Comparison of ENCODE assay signal across 9 cellular contexts in the genomic region with DNA sequence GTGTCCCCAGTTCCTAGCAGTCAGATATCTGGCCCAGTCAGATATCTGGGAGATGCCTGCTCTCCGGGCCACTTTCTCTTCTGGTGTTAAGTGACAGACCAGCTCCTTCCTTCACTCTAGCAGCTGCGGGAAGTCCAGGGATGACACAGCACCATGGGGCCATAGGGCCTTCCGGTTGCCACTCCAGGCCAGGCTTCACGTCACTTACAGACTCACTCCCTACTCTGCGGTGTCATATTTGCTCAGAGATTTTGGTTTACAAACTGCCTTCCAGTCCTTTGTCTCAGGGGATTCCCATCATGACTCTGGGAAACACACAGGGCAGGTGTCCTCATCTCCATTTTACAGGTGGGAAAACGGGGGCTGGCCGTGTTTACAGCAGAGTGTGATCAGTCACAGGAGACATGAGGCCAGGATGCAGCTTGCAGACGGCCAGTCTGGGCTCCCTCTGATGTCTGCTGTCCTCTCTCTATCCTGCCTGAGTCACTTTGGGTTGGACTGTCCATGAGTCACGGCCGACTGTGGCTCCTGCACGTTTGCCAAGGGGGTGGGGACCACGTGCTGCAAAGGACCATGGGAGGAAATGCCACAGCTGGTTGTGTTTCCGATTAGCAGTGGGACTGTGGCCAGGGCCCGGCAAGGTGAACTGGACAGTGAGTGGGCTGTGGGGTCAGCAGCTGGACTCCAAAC. TPM values are rescaled to one million over a fixed set of nuclear protein-coding genes. Genes with fewer than 3 reads are reported as not detected.
DNase-seq lines count a peak whose midpoint lies in the region; ATAC-seq and TF ChIP-seq lines count a peak whose summit lies in the region.
"Had no signal": no experiment of that assay in that cellular context is flagged by ENCODE, and none has a peak within 500 bp of the region (broad histone marks: within the 10 kb centered on the region; RNA-seq: fewer than 3 reads in every experiment).

No MANE protein-coding gene starts in this region.

- ATAC-seq in aorta (ENCODE audit: low FRiP score) (peak; percentile 93), HG02571 (IDR thresholded peaks at IDR 0.05; ENCODE audit: unreplicated experiment) (no peak)

- intact Hi-C loops in aorta (cut with DNase I) = loop anchor here in 1 of 2 donors (2.0 kb wide), 1 partner anchor 15 kb away; a partner anchor contains a TSS

- no peaks in the 10 kb centered on the region for H3K36me3 ChIP-seq in Peyer's patch
- H3K36me3 ChIP-seq in aorta (ENCODE audit: control insufficient read depth in 1 of 2, insufficient read depth in 2 of 2, low read length in 1 of 2) = no peaks in the 10 kb centered on the region

- H3K4me3 ChIP-seq in Peyer's patch (no peak overlapping the region), aorta (ENCODE audit: low read length in 2 of 2) (no peak overlapping the region)

- peaks cover 0 to 4% (median 2%) of the 10 kb centered on the region in 4 donors for H3K9me3 ChIP-seq in Peyer's patch
- no peaks in the 10 kb centered on the region for H3K9me3 ChIP-seq in aorta (ENCODE audit: control insufficient read depth, low read length)

- TF ChIP-seq CTCF in Peyer's patch (IDR thresholded peaks at IDR 0.05) = no peak

- peaks cover 18% of the 10 kb centered on the region for H3K4me1 Mint-ChIP-seq in T-helper 2 cell treated with Interferon-gamma antibody and Interleukin-4, amounts not matched to agents 5 μg/mL and 100 μg/mL, for 36 hours (ENCODE audit: low read depth)

- DNase-seq in T-helper 2 cell treated with Interferon-gamma antibody and Interleukin-4, amounts not matched to agents 5 μg/mL and 100 μg/mL, for 36 hours (ENCODE audit: low spot score) = no peak
- DNase-seq in T-helper 2 cell (no peak), Peyer's patch (peak; percentile 46 to 94 (median 94)), lung microvascular endothelial cell (ENCODE audit: low read depth in 2 of 2) (peak; percentile 99 to 100), aorta (peak; percentile 98), NK-92 (lab: John Stamatoyannopoulos, UW; ENCODE audit: unreplicated experiment) (no peak)

- H3K9me3 Mint-ChIP-seq in T-helper 2 cell treated with Interferon-gamma antibody and Interleukin-4, amounts not matched to agents 5 μg/mL and 100 μg/mL, for 36 hours = peaks cover 9% of the 10 kb centered on the region

- H3K27me3 ChIP-seq in Peyer's patch (no peaks in the 10 kb centered on the region), aorta (ENCODE audit: control insufficient read depth in 1 of 2, insufficient read depth in 2 of 2, low read length in 1 of 2) (no peaks in the 10 kb centered on the region)

- peak overlapping the region; percentile 31 for H3K27ac Mint-ChIP-seq in T-helper 2 cell treated with Interferon-gamma antibody and Interleukin-4, amounts not matched to agents 5 μg/mL and 100 μg/mL, for 36 hours

- H3K36me3 Mint-ChIP-seq in T-helper 2 cell treated with Interferon-gamma antibody and Interleukin-4, amounts not matched to agents 5 μg/mL and 100 μg/mL, for 36 hours (ENCODE audit: low read depth) = peaks cover 5% of the 10 kb centered on the region
- H3K36me3 Mint-ChIP-seq: CD4-positive, alpha-beta memory T cell had no signal

- TF ChIP-seq POLR2A in Peyer's patch (IDR thresholded peaks at IDR 0.05) = peak; percentile 56 to 90

- no peak overlapping the region for H3K4me3 Mint-ChIP-seq in T-helper 2 cell treated with Interferon-gamma antibody and Interleukin-4, amounts not matched to agents 5 μg/mL and 100 μg/mL, for 36 hours

- H3K27me3 Mint-ChIP-seq in T-helper 2 cell treated with Interferon-gamma antibody and Interleukin-4, amounts not matched to agents 5 μg/mL and 100 μg/mL, for 36 hours (ENCODE audit: low read depth) = no peaks in the 10 kb centered on the region
- H3K27me3 Mint-ChIP-seq: CD4-positive, alpha-beta memory T cell had no signal

- H3K4me1 ChIP-seq in Peyer's patch (peaks cover 11 to 67% (median 22%) of the 10 kb centered on the region in 4 donors), aorta (ENCODE audit: control insufficient read depth in 1 of 2, insufficient read depth in 2 of 2, low read length in 2 of 2) (peaks cover 0 to 3% of the 10 kb centered on the region in 2 donors)

- 4 to 5% methylated on average over 14 of the region's 14 CpGs for WGBS in aorta, 2 donors

- peak overlapping the region; percentile 31 to 93 (median 89) for H3K27ac ChIP-seq in Peyer's patch
- H3K27ac ChIP-seq in cingulate gyrus (ENCODE audit: low read depth, low read length) = peak overlapping the region; percentile 20
- H3K27ac ChIP-seq in aorta (ENCODE audit: low read depth in 1 of 2, low read length in 2 of 2) = peak overlapping the region; percentile 97

RNA-seq across cellular contexts. Expression of a gene that starts 8.2 kb away (rescaled TPM):
- total RNA-seq in Peyer's patch (10 to 100 TPM; 42.6 to 70.4 (median 55.1) TPM), lung microvascular endothelial cell (12.9 and 15.3 TPM in 2 replicates), aorta (10 to 100 TPM; 21.1 to 37.1 TPM)
- 10 to 100 TPM; 10.8 to 14.7 TPM for polyA plus RNA-seq in aorta

RNA-seq across cellular contexts. Expression of a gene that starts 16.2 kb away (rescaled TPM):
- total RNA-seq in Peyer's patch = 100 to 1,000 TPM in 1 of 4 donors, 10 to 100 TPM in 3; 89.1 to 131 (median 94.7) TPM
- 80.6 and 128 TPM in 2 replicates for total RNA-seq in lung microvascular endothelial cell
- 10 to 100 TPM; 33.8 to 38.1 TPM for total RNA-seq in aorta
- 10 to 100 TPM; 20.6 to 41.6 TPM for polyA plus RNA-seq in aorta

Comparison
In these comparisons a context has a peak if more than half of its experiments do, and no peak if none do; other contexts are left out.
1. DNase-seq: peak in Peyer's patch (3 of 3), lung microvascular endothelial cell (2 of 2) and aorta (2 of 2); none in T-helper 2 cell treated with Interferon-gamma antibody and Interleukin-4, amounts not matched to agents 5 μg/mL and 100 μg/mL, for 36 hours (single experiment), T-helper 2 cell (0 of 5) and NK-92 (single experiment).
2. H3K27ac ChIP-seq: peak in every context shown above with its lines; median percentile 97 in aorta; 89 in Peyer's patch; 20 in cingulate gyrus.